In genomic region chr7:73742753-73743641, GRCh38 we compare ENCODE assay signal across 2 cellular contexts.
TF ChIP-seq lines count a peak whose summit lies in the region.

No MANE protein-coding gene starts in this region.

TF ChIP-seq in WTC11, 78 proteins besides CTCF, POLR2A, EP300 and RAD21 (continued from another document and continues in another):
- TF ChIP-seq ATF2 (CRISPR knock-in tag; IDR thresholded peaks at IDR 0.05; ENCODE audit: borderline replicate concordance, low read depth) = no peak
- peak; percentile 78 for TF ChIP-seq TP53 (CRISPR knock-in tag; IDR thresholded peaks at IDR 0.05)
- TF ChIP-seq PRRX2 (CRISPR knock-in tag; IDR thresholded peaks at IDR 0.05) = peak; percentile 50; the same call in 1 of the 2 replicates
- no peak for TF ChIP-seq FOXJ3 (CRISPR knock-in tag; IDR thresholded peaks at IDR 0.05; ENCODE audit: borderline replicate concordance)
- no peak for TF ChIP-seq CDX4 (CRISPR knock-in tag; IDR thresholded peaks at IDR 0.05; ENCODE audit: borderline replicate concordance)
- no peak for TF ChIP-seq ATF6 (CRISPR knock-in tag; IDR thresholded peaks at IDR 0.05)
- TF ChIP-seq ZNF232 (CRISPR knock-in tag; IDR thresholded peaks at IDR 0.05) = no peak
- TF ChIP-seq IRF1 (CRISPR knock-in tag; IDR thresholded peaks at IDR 0.05) = no peak
- no peak for TF ChIP-seq ZNF263 (CRISPR knock-in tag; IDR thresholded peaks at IDR 0.05; ENCODE audit: low read depth)
- TF ChIP-seq NFATC4 (CRISPR knock-in tag; IDR thresholded peaks at IDR 0.05) = 0 out of 2 replicates have a peak, but pooled peaks have one; percentile 47
- no peak; the same call in 1 of the 2 replicates for TF ChIP-seq NFE2L1 (CRISPR knock-in tag; IDR thresholded peaks at IDR 0.05)
- peak; percentile 74; the same call in 1 of the 2 replicates for TF ChIP-seq CBFB (CRISPR knock-in tag; IDR thresholded peaks at IDR 0.05; ENCODE audit: low read depth)
- peak; percentile 69; the same call in 1 of the 2 replicates for TF ChIP-seq FOXP1 (CRISPR knock-in tag; IDR thresholded peaks at IDR 0.05; ENCODE audit: borderline replicate concordance)
- peak; percentile 78; the same call in 1 of the 2 replicates for TF ChIP-seq AR (CRISPR knock-in tag; IDR thresholded peaks at IDR 0.05)
- no peak for TF ChIP-seq TEAD4 (CRISPR knock-in tag; IDR thresholded peaks at IDR 0.05)
- 0 out of 2 replicates have a peak, but pooled peaks have one; percentile 55 for TF ChIP-seq FOXP4 (CRISPR knock-in tag; IDR thresholded peaks at IDR 0.05)

TF ChIP-seq in liver, 16 proteins besides CTCF, POLR2A, EP300 and RAD21 (continued from another document):
- TF ChIP-seq REST (IDR thresholded peaks at IDR 0.05) (peak; percentile 51), EGR1 (IDR thresholded peaks at IDR 0.05; ENCODE audit: low read depth in 2 of 2) (no peak), FOXA1 (IDR thresholded peaks at IDR 0.05) (no peak), JUND (IDR thresholded peaks at IDR 0.05) (peak in 1 of 2 donors; percentile 18), SP1 (IDR thresholded peaks at IDR 0.05) (peak; percentile 77), TAF1 (conservative IDR thresholded peaks at IDR 0.05) (no peak)
